In the genomic region with DNA sequence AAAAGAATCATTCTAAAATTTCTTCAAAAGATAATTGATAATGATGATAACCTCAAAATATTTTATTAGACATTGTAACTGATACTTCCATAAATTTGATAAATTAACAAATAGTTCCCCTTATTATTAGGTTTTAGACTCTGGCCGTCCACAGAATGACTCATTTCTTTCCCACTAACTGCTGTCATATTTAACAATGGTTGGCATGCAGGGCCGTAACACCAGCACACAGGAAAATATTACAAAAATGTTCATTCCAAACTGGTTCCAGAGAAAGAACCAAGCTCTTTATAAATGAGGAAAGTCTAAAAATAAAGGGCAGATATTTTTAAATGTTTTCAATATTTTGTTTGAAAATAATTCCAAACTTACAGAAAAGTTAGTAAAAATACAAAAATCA, we compare ENCODE assay signal across 14 cellular contexts. TPM values are rescaled to one million over a fixed set of nuclear protein-coding genes. Genes with fewer than 3 reads are reported as not detected.
DNase-seq lines count a peak whose midpoint lies in the region; ATAC-seq and TF ChIP-seq lines count a peak whose summit lies in the region.
"Had no signal": no experiment of that assay in that cellular context is flagged by ENCODE, and none has a peak within 500 bp of the region (broad histone marks: within the 10 kb centered on the region; RNA-seq: fewer than 3 reads in every experiment).

No MANE protein-coding gene starts in this region.

- ATAC-seq in PC-3 (peak; percentile 57), GM18511 (IDR thresholded peaks at IDR 0.05; ENCODE audit: unreplicated experiment) (no peak)
- ATAC-seq: activated CD4-positive, alpha-beta T cell treated with anti-CD3 and anti-CD28 coated beads for 36 hours; activated naive CD4-positive, alpha-beta T cell treated with anti-CD3 and anti-CD28 coated beads, Interleukin-2, amount 50 U/mL, for 72 hours; naive thymus-derived CD4-positive, alpha-beta T cell had no signal

- H3K4me3 ChIP-seq in PC-3 (ENCODE audit: low read length): 0 out of 2 replicates have a peak overlapping the region, but pooled peaks have one; percentile 1
- no peak overlapping the region for H3K4me3 ChIP-seq in HAP-1

- H3K4me2 ChIP-seq in PC-3 (ENCODE audit: low read length): peak overlapping the region; percentile 63

- H3K9me3 ChIP-seq in PC-3 (ENCODE audit: low read length): peaks cover 5% of the 10 kb centered on the region; the same call in 1 of the 2 replicates
- H3K9me3 ChIP-seq in HAP-1: peaks cover 4% of the 10 kb centered on the region; the same call in 1 of the 2 replicates

- no peaks in the 10 kb centered on the region for H3K9me2 ChIP-seq in PC-3 (replicated peaks; ENCODE audit: low read length)

- no peak for TF ChIP-seq CTCF in PC-3 (conservative IDR thresholded peaks at IDR 0.05; ENCODE audit: low read depth, low read length)

- no peak overlapping the region for H3K9ac ChIP-seq in PC-3 (ENCODE audit: low read length)

- H4K20me1 ChIP-seq in PC-3 (ENCODE audit: low read length): no peaks in the 10 kb centered on the region

- BruUV-seq in PC-3 (replicated peaks; lab: Mats Ljungman, UMichigan): no TSS peak

- no peaks in the 10 kb centered on the region for H3F3A ChIP-seq in PC-3 (ENCODE audit: low read length, unreplicated experiment)

- CTCF ChIA-PET in PC-3 (lab: Charles Lee): no interaction called here

- in situ Hi-C loops in G401 (cut with HindIII; ENCODE audit: low sequenced_read_pairs) (no loop called here), HAP-1 (cut with MboI; ENCODE audit: low sequenced_read_pairs) (no loop called here)

- peaks cover 19% of the 10 kb centered on the region for H3K4me1 ChIP-seq in PC-3 (ENCODE audit: insufficient read depth, low read length)
- H3K4me1 ChIP-seq in HAP-1: peaks cover 8% of the 10 kb centered on the region

- peaks cover 7% of the 10 kb centered on the region; the same call in 1 of the 2 replicates for H3K36me3 ChIP-seq in PC-3 (ENCODE audit: low read depth, low read length)
- no peaks in the 10 kb centered on the region; the same call in 1 of the 2 replicates for H3K36me3 ChIP-seq in HAP-1 (replicated peaks)

- DNase-seq in A172 (ENCODE audit: low spot score) (peak; percentile 47), PC-3 (peak; percentile 53), epidermal melanocyte (ENCODE audit: insufficient read length, low spot score) (peak; percentile 45), kidney tubule cell (ENCODE audit: low spot score) (peak; percentile 56), G401 (ENCODE audit: low spot score) (no peak), pons (ENCODE audit: low spot score) (no peak), HAP-1 (ENCODE audit: low spot score in 2 of 2) (no peak)
- DNase-seq: 8988T; activated CD4-positive, alpha-beta T cell treated with anti-CD3 and anti-CD28 coated beads for 36 hours; H7; naive thymus-derived CD4-positive, alpha-beta T cell; stimulated activated CD4-positive, alpha-beta T cell treated with anti-CD3 and anti-CD28 coated beads, Interleukin-1b, Interleukin-23, amount 100 ng/mL, for 48 hours had no signal

- no peak overlapping the region for H3K27ac ChIP-seq in PC-3 (ENCODE audit: low read length)

- H3K79me2 ChIP-seq in PC-3 (ENCODE audit: low read length): peaks cover 76% of the 10 kb centered on the region

- H3K27me3 ChIP-seq in PC-3 (ENCODE audit: low read length) (no peaks in the 10 kb centered on the region), HAP-1 (ENCODE audit: low read depth) (no peaks in the 10 kb centered on the region)

- intact Hi-C loops in PC-3 (cut with micrococcal nuclease): no loop called here

- POLR2A ChIA-PET in PC-3 (lab: Charles Lee; ENCODE audit: unreplicated experiment): no interaction called here

- H2AFZ ChIP-seq in PC-3 (ENCODE audit: low read length): peak overlapping the region; percentile 21; the same call in 1 of the 2 replicates

RNA-seq across cellular contexts. Expression of a gene that starts 28.2 kb away (rescaled TPM):
- total RNA-seq in A172 (2014; rRNA removed; shearing (Covaris generic)): 33.3 and 39.8 TPM in 2 replicates
- 23.1 and 38.2 TPM in 2 replicates for total RNA-seq in PC-3 (2014; rRNA removed)
- total RNA-seq in G401 (2014; rRNA removed; shearing (Covaris generic)): 15.4 and 38.0 TPM in 2 replicates

Comparison
In these comparisons a context has a peak if more than half of its experiments do, and no peak if none do; other contexts are left out.
1. DNase-seq: peak in A172 (single experiment), PC-3 (single experiment), epidermal melanocyte (single experiment) and kidney tubule cell (single experiment); none in G401 (single experiment), pons (single experiment) and HAP-1 (0 of 2).